In the genomic region with DNA sequence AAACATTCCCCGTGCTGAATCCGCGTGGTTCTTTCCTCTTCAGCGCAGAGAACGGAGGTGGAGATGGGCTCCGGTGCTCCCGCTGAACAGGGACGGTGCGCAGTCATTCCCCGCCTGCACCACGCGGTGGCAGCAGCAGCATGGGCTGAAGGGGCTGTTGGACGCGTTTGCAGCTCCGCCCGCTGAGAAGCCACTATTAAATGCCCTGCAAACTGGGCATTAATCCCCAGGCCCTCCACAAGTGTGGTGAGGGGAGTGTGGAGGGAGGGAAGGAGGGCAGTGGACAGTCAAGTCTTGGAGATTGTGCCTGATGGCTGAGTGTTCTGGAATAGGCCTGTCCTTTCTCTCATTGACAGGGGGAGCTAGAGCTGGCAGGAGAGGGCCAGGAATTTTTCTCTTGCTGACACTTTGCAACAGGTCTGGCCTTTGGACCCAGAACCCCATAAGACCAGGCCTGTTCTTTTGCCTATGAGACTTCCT, we compare ENCODE assay signal across 8 cellular contexts.
DNase-seq lines count a peak whose midpoint lies in the region; ATAC-seq and TF ChIP-seq lines count a peak whose summit lies in the region.

No MANE protein-coding gene starts in this region.

- no peaks in the 10 kb centered on the region for H3K4me1 ChIP-seq in cardiac muscle cell (ENCODE audit: low read depth)

- no peaks in the 10 kb centered on the region for H3K36me3 ChIP-seq in cardiac muscle cell

- no peaks in the 10 kb centered on the region for H3K27me3 ChIP-seq in cardiac muscle cell

- peak; percentile 94 for ATAC-seq in SK-N-SH treated with all-trans-retinoic acid at 6 μM for 48 hours

- in situ Hi-C loops in G401 (cut with HindIII; ENCODE audit: low sequenced_read_pairs), result no loop called here

- peak; percentile 99 for TF ChIP-seq CTCF in cardiac muscle cell (IDR thresholded peaks at IDR 0.05; ENCODE audit: low read depth, low read length)

- no peak overlapping the region for H3K4me3 ChIP-seq in cardiac muscle cell

- H3K9me3 ChIP-seq in cardiac muscle cell (ENCODE audit: low read depth), result no peaks in the 10 kb centered on the region

- DNase-seq in G401 (ENCODE audit: low spot score) (peak; percentile 78), GOT3 (lab: John Stamatoyannopoulos, UW) (peak; percentile 76), Kasumi-1 (lab: John Stamatoyannopoulos, UW) (peak; percentile 86 to 92), cardiac muscle cell (ENCODE audit: low read depth in 1 of 2, low spot score in 1 of 2) (peak; percentile 85 to 87), pons (ENCODE audit: low spot score) (peak; percentile 63), ureter (ENCODE audit: low spot score) (peak; percentile 88)
- peak; percentile 75 for DNase-seq in activated naive CD4-positive, alpha-beta T cell treated with anti-CD3 and anti-CD28 coated beads, Interleukin-2, amount 50 U/mL, for 16 hours

- H3K27ac ChIP-seq in cardiac muscle cell, result no peak overlapping the region

TF ChIP-seq in SK-N-SH treated with all-trans-retinoic acid at 6 μM for 48 hours, 23 proteins besides CTCF, POLR2A, EP300 and RAD21:
- no peak for TF ChIP-seq GLIS3 (CRISPR knock-in tag; IDR thresholded peaks at IDR 0.05)
- TF ChIP-seq, protein P1, sequence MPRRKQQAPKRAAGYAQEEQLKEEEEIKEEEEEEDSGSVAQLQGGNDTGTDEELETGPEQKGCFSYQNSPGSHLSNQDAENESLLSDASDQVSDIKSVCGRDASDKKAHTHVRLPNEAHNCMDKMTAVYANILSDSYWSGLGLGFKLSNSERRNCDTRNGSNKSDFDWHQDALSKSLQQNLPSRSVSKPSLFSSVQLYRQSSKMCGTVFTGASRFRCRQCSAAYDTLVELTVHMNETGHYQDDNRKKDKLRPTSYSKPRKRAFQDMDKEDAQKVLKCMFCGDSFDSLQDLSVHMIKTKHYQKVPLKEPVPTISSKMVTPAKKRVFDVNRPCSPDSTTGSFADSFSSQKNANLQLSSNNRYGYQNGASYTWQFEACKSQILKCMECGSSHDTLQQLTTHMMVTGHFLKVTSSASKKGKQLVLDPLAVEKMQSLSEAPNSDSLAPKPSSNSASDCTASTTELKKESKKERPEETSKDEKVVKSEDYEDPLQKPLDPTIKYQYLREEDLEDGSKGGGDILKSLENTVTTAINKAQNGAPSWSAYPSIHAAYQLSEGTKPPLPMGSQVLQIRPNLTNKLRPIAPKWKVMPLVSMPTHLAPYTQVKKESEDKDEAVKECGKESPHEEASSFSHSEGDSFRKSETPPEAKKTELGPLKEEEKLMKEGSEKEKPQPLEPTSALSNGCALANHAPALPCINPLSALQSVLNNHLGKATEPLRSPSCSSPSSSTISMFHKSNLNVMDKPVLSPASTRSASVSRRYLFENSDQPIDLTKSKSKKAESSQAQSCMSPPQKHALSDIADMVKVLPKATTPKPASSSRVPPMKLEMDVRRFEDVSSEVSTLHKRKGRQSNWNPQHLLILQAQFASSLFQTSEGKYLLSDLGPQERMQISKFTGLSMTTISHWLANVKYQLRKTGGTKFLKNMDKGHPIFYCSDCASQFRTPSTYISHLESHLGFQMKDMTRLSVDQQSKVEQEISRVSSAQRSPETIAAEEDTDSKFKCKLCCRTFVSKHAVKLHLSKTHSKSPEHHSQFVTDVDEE (CRISPR knock-in tag; IDR thresholded peaks at IDR 0.05), result no peak
- no peak for TF ChIP-seq OSR1 (CRISPR knock-in tag; IDR thresholded peaks at IDR 0.05)
- TF ChIP-seq, protein P2, sequence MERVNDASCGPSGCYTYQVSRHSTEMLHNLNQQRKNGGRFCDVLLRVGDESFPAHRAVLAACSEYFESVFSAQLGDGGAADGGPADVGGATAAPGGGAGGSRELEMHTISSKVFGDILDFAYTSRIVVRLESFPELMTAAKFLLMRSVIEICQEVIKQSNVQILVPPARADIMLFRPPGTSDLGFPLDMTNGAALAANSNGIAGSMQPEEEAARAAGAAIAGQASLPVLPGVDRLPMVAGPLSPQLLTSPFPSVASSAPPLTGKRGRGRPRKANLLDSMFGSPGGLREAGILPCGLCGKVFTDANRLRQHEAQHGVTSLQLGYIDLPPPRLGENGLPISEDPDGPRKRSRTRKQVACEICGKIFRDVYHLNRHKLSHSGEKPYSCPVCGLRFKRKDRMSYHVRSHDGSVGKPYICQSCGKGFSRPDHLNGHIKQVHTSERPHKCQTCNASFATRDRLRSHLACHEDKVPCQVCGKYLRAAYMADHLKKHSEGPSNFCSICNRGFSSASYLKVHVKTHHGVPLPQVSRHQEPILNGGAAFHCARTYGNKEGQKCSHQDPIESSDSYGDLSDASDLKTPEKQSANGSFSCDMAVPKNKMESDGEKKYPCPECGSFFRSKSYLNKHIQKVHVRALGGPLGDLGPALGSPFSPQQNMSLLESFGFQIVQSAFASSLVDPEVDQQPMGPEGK (CRISPR knock-in tag; IDR thresholded peaks at IDR 0.05; ENCODE audit: borderline replicate concordance), result no peak
- no peak for TF ChIP-seq PPARA (CRISPR knock-in tag; IDR thresholded peaks at IDR 0.05; ENCODE audit: borderline replicate concordance)
- no peak for TF ChIP-seq ARNTL (CRISPR knock-in tag; IDR thresholded peaks at IDR 0.05; ENCODE audit: borderline replicate concordance, low read depth)
- TF ChIP-seq ISL1 (CRISPR knock-in tag; IDR thresholded peaks at IDR 0.05), result no peak
- TF ChIP-seq ESRRG (CRISPR knock-in tag; IDR thresholded peaks at IDR 0.05), result no peak
- TF ChIP-seq ZNF70 (CRISPR knock-in tag; IDR thresholded peaks at IDR 0.05), result no peak
- TF ChIP-seq RARB (CRISPR knock-in tag; IDR thresholded peaks at IDR 0.05), result no peak
- no peak for TF ChIP-seq SNAI2 (CRISPR knock-in tag; IDR thresholded peaks at IDR 0.05)
- TF ChIP-seq, protein P3, sequence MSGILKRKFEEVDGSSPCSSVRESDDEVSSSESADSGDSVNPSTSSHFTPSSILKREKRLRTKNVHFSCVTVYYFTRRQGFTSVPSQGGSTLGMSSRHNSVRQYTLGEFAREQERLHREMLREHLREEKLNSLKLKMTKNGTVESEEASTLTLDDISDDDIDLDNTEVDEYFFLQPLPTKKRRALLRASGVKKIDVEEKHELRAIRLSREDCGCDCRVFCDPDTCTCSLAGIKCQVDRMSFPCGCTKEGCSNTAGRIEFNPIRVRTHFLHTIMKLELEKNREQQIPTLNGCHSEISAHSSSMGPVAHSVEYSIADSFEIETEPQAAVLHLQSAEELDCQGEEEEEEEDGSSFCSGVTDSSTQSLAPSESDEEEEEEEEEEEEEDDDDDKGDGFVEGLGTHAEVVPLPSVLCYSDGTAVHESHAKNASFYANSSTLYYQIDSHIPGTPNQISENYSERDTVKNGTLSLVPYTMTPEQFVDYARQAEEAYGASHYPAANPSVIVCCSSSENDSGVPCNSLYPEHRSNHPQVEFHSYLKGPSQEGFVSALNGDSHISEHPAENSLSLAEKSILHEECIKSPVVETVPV (CRISPR knock-in tag; IDR thresholded peaks at IDR 0.05), result no peak
- TF ChIP-seq, protein P4, sequence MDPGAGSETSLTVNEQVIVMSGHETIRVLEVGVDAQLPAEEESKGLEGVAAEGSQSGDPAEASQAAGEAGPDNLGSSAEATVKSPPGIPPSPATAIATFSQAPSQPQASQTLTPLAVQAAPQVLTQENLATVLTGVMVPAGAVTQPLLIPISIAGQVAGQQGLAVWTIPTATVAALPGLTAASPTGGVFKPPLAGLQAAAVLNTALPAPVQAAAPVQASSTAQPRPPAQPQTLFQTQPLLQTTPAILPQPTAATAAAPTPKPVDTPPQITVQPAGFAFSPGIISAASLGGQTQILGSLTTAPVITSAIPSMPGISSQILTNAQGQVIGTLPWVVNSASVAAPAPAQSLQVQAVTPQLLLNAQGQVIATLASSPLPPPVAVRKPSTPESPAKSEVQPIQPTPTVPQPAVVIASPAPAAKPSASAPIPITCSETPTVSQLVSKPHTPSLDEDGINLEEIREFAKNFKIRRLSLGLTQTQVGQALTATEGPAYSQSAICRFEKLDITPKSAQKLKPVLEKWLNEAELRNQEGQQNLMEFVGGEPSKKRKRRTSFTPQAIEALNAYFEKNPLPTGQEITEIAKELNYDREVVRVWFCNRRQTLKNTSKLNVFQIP (CRISPR knock-in tag; IDR thresholded peaks at IDR 0.05; ENCODE audit: borderline replicate concordance, low read depth), result no peak
- TF ChIP-seq ZFP3 (CRISPR knock-in tag; IDR thresholded peaks at IDR 0.05), result no peak
- no peak for TF ChIP-seq ZNF565 (CRISPR knock-in tag; conservative IDR thresholded peaks at IDR 0.05; ENCODE audit: low read depth)
- TF ChIP-seq, protein P5, sequence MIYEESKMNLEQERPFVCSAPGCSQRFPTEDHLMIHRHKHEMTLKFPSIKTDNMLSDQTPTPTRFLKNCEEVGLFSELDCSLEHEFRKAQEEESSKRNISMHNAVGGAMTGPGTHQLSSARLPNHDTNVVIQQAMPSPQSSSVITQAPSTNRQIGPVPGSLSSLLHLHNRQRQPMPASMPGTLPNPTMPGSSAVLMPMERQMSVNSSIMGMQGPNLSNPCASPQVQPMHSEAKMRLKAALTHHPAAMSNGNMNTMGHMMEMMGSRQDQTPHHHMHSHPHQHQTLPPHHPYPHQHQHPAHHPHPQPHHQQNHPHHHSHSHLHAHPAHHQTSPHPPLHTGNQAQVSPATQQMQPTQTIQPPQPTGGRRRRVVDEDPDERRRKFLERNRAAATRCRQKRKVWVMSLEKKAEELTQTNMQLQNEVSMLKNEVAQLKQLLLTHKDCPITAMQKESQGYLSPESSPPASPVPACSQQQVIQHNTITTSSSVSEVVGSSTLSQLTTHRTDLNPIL (CRISPR knock-in tag; IDR thresholded peaks at IDR 0.05; ENCODE audit: low read depth), result no peak
- no peak for TF ChIP-seq TCF4 (CRISPR knock-in tag; IDR thresholded peaks at IDR 0.05; ENCODE audit: borderline replicate concordance)
- TF ChIP-seq TOX (CRISPR knock-in tag; IDR thresholded peaks at IDR 0.05; ENCODE audit: borderline replicate concordance), result no peak
